ENCODE assay signal across 17 cellular contexts in genomic region chr11:117761993-117762392, GRCh38.
"Had no signal": no experiment of that assay in that cellular context is flagged by ENCODE, and none has a peak within 500 bp of the region (broad histone marks: within the 10 kb centered on the region; RNA-seq: fewer than 3 reads in every experiment).

No MANE protein-coding gene starts in this region.

- DNase-seq: activated CD4-positive, alpha-beta memory T cell treated with anti-CD3 and anti-CD28 coated beads, Interleukin-2, amount 10 ng/mL, durations not matched to agents 7 days and 5 days; activated CD4-positive, alpha-beta T cell treated with anti-CD3 and anti-CD28 coated beads, Interleukin-2, amount 10 ng/mL, durations not matched to agents 24 days and 14 days; activated effector memory CD4-positive, alpha-beta T cell treated with anti-CD3 and anti-CD28 coated beads, Interleukin-2, amount 50 U/mL, for 16 hours; anterior cingulate cortex; body of pancreas; cortex of kidney; head of caudate nucleus; hypothalamus; left cardiac atrium; pancreas; psoas muscle; right cardiac atrium; stimulated activated CD4-positive, alpha-beta T cell treated with anti-CD3 and anti-CD28 coated beads, Interleukin-12 subunit alpha, Interleukin-12 subunit beta, amount 100 ng/mL, for 4 hours; stimulated activated CD4-positive, alpha-beta T cell treated with anti-CD3 and anti-CD28 coated beads, Interleukin-4, amount 100 ng/mL, for 4 hours; stimulated activated naive CD8-positive, alpha-beta T cell treated with anti-CD3 and anti-CD28 coated beads, Interleukin-15, Interleukin-2, amounts not matched to agents 100 U/mL and 50 U/mL, for 24 hours; substantia nigra; tibial artery had no signal
